Comparison of ENCODE assay signal across 9 cellular contexts in genomic region chr11:64885367-64886286, GRCh38. TPM values are rescaled to one million over a fixed set of nuclear protein-coding genes. Genes with fewer than 3 reads are reported as not detected.
DNase-seq lines count a peak whose midpoint lies in the region; ATAC-seq lines count a peak whose summit lies in the region.
"Had no signal": no experiment of that assay in that cellular context is flagged by ENCODE, and none has a peak within 500 bp of the region (broad histone marks: within the 10 kb centered on the region; RNA-seq: fewer than 3 reads in every experiment).

No MANE protein-coding gene starts in this region.

- H3K9me3 Mint-ChIP-seq in activated CD4-positive, alpha-beta T cell treated with anti-CD3 and anti-CD28 coated beads for 36 hours (ENCODE audit: low read depth): no peaks in the 10 kb centered on the region
- no peaks in the 10 kb centered on the region for H3K9me3 Mint-ChIP-seq in stimulated activated naive B cell treated with anti-CD40 and anti-IgM and Interleukin-4, amounts not matched to agents 10 μg/mL and 1 μg/mL and 100 μg/mL, for 72 hours

- POLR2A ChIA-PET in activated CD4-positive, alpha-beta T cell treated with anti-CD3 and anti-CD28 coated beads for 36 hours (lab: Charles Lee): interaction anchor here (0.7 to 1.6 kb wide), 4 partner anchors 8 to 41 kb away, joined by 3 to 7 read pairs (median 4); partner anchors contain the start of gene CDC42BPG

- H3K36me3 ChIP-seq in endocrine pancreas (ENCODE audit: control insufficient read depth, insufficient read depth, low read length): no peaks in the 10 kb centered on the region

- ATAC-seq in activated CD4-positive, alpha-beta T cell treated with anti-CD3 and anti-CD28 coated beads for 36 hours: peak; percentile 87
- ATAC-seq in stimulated activated naive B cell treated with anti-CD40 and anti-IgM and Interleukin-4, amounts not matched to agents 10 μg/mL and 1 μg/mL and 100 μg/mL, for 72 hours (replicated peaks): peak; percentile 40 to 54
- no peak for ATAC-seq in HG03025 (IDR thresholded peaks at IDR 0.05; ENCODE audit: low FRiP score, unreplicated experiment)

- H3K27me3 ChIP-seq in endocrine pancreas (ENCODE audit: control insufficient read depth, insufficient read depth, low read length): no peaks in the 10 kb centered on the region

- peak; percentile 66 for DNase-seq in activated CD4-positive, alpha-beta T cell treated with anti-CD3 and anti-CD28 coated beads for 36 hours
- no peak for DNase-seq in activated CD4-positive, alpha-beta T cell treated with anti-CD3 and anti-CD28 coated beads, Interleukin-2, amount 50 U/mL, for 4 hours
- DNase-seq in SIG-M5 (lab: John Stamatoyannopoulos, UW) (peak; percentile 70), head of caudate nucleus (no peak), GM03348 (ENCODE audit: low spot score) (no peak)
- no peak for DNase-seq in stimulated activated naive B cell treated with anti-CD40 and anti-IgM and Interleukin-4, amounts not matched to agents 10 μg/mL and 1 μg/mL and 100 μg/mL, for 72 hours
- DNase-seq: activated CD4-positive, CD25-positive, alpha-beta regulatory T cell had no signal

- H3K9me3 ChIP-seq in endocrine pancreas (ENCODE audit: control insufficient read depth, low read length): no peaks in the 10 kb centered on the region

- CTCF ChIA-PET in activated CD4-positive, alpha-beta T cell treated with anti-CD3 and anti-CD28 coated beads for 36 hours (lab: Charles Lee): interaction anchor here (0.5 to 17.2 kb wide), 11 partner anchors 8 to 589 kb away, joined by 3 to 377 read pairs (median 4); partner anchors contain the start of gene CDC42BPG

- H3K4me3 ChIP-seq in endocrine pancreas (ENCODE audit: control insufficient read depth, insufficient read depth, low read length): no peak overlapping the region

- peak overlapping the region; percentile 91 for H3K27ac Mint-ChIP-seq in activated CD4-positive, alpha-beta T cell treated with anti-CD3 and anti-CD28 coated beads for 36 hours
- H3K27ac Mint-ChIP-seq in stimulated activated naive B cell treated with anti-CD40 and anti-IgM and Interleukin-4, amounts not matched to agents 10 μg/mL and 1 μg/mL and 100 μg/mL, for 72 hours: no peak overlapping the region

- H3K4me1 Mint-ChIP-seq in activated CD4-positive, alpha-beta T cell treated with anti-CD3 and anti-CD28 coated beads for 36 hours: peaks cover 49% of the 10 kb centered on the region
- peaks cover 34 to 54% of the 10 kb centered on the region in 2 donors for H3K4me1 Mint-ChIP-seq in stimulated activated naive B cell treated with anti-CD40 and anti-IgM and Interleukin-4, amounts not matched to agents 10 μg/mL and 1 μg/mL and 100 μg/mL, for 72 hours

- H3K36me3 Mint-ChIP-seq in activated CD4-positive, alpha-beta T cell treated with anti-CD3 and anti-CD28 coated beads for 36 hours (ENCODE audit: low read depth): no peaks in the 10 kb centered on the region
- no peaks in the 10 kb centered on the region for H3K36me3 Mint-ChIP-seq in stimulated activated naive B cell treated with anti-CD40 and anti-IgM and Interleukin-4, amounts not matched to agents 10 μg/mL and 1 μg/mL and 100 μg/mL, for 72 hours

- intact Hi-C loops in activated CD4-positive, alpha-beta T cell treated with anti-CD3 and anti-CD28 coated beads for 36 hours (cut with DNase I, micrococcal nuclease): no loop called here
- intact Hi-C loops in head of caudate nucleus (cut with DNase I): no loop called here

- peak overlapping the region; percentile 30 for H3K4me3 Mint-ChIP-seq in activated CD4-positive, alpha-beta T cell treated with anti-CD3 and anti-CD28 coated beads for 36 hours
- H3K4me3 Mint-ChIP-seq in stimulated activated naive B cell treated with anti-CD40 and anti-IgM and Interleukin-4, amounts not matched to agents 10 μg/mL and 1 μg/mL and 100 μg/mL, for 72 hours: no peak overlapping the region

- H3K27me3 Mint-ChIP-seq in activated CD4-positive, alpha-beta T cell treated with anti-CD3 and anti-CD28 coated beads for 36 hours: no peaks in the 10 kb centered on the region
- no peaks in the 10 kb centered on the region for H3K27me3 Mint-ChIP-seq in stimulated activated naive B cell treated with anti-CD40 and anti-IgM and Interleukin-4, amounts not matched to agents 10 μg/mL and 1 μg/mL and 100 μg/mL, for 72 hours

- no peaks in the 10 kb centered on the region for H3K4me1 ChIP-seq in endocrine pancreas (ENCODE audit: control insufficient read depth, insufficient read depth, low read length)

- H3K9ac ChIP-seq in endocrine pancreas (ENCODE audit: control insufficient read depth, insufficient read depth, low read length): peak overlapping the region; percentile 22

RNA-seq across cellular contexts. Expression of gene EHD1, which starts 7.2 kb away (rescaled TPM):
- total RNA-seq in activated CD4-positive, alpha-beta T cell treated with anti-CD3 and anti-CD28 coated beads for 36 hours: 10 to 100 TPM; 71.0 to 73.6 TPM

RNA-seq across cellular contexts. Expression of gene ATG2A, which starts 31.4 kb away (rescaled TPM):
- 10 to 100 TPM; 15.8 to 16.7 TPM for total RNA-seq in activated CD4-positive, alpha-beta T cell treated with anti-CD3 and anti-CD28 coated beads for 36 hours

RNA-seq across cellular contexts. Expression of gene PPP2R5B, which starts 38.9 kb away (rescaled TPM):
- total RNA-seq in activated CD4-positive, alpha-beta T cell treated with anti-CD3 and anti-CD28 coated beads for 36 hours: 10 to 100 TPM; 13.2 to 13.5 TPM

RNA-seq across cellular contexts. Expression of gene CDC42BPG, which starts 41.2 kb away (rescaled TPM):
- under 1 TPM; 0.28 to 0.39 TPM for total RNA-seq in activated CD4-positive, alpha-beta T cell treated with anti-CD3 and anti-CD28 coated beads for 36 hours

RNA-seq across cellular contexts. Expression of gene GPHA2, which starts 50.1 kb away (rescaled TPM):
- total RNA-seq in activated CD4-positive, alpha-beta T cell treated with anti-CD3 and anti-CD28 coated beads for 36 hours: under 1 TPM in 1 of 2 experiments, not detected in 1; 0.34 TPM

Comparison
In these comparisons a context has a peak if more than half of its experiments do, and no peak if none do; other contexts are left out.
1. DNase-seq: peak in activated CD4-positive, alpha-beta T cell treated with anti-CD3 and anti-CD28 coated beads for 36 hours (single experiment) and SIG-M5 (single experiment); none in activated CD4-positive, alpha-beta T cell treated with anti-CD3 and anti-CD28 coated beads, Interleukin-2, amount 50 U/mL, for 4 hours (0 of 2), stimulated activated naive B cell treated with anti-CD40 and anti-IgM and Interleukin-4, amounts not matched to agents 10 μg/mL and 1 μg/mL and 100 μg/mL, for 72 hours (single experiment), head of caudate nucleus (0 of 42) and GM03348 (single experiment).